In genomic region chr11:74014880-74015279, GRCh38 we compare ENCODE assay signal across 19 cellular contexts. TPM values are rescaled to one million over a fixed set of nuclear protein-coding genes. Genes with fewer than 3 reads are reported as not detected.
DNase-seq lines count a peak whose midpoint lies in the region; ATAC-seq and TF ChIP-seq lines count a peak whose summit lies in the region.
"Had no signal": no experiment of that assay in that cellular context is flagged by ENCODE, and none has a peak within 500 bp of the region (broad histone marks: within the 10 kb centered on the region; RNA-seq: fewer than 3 reads in every experiment).

No MANE protein-coding gene starts in this region.

- peak overlapping the region; percentile 55 for H3K4me2 ChIP-seq in Loucy (ENCODE audit: low read depth, low read length, poor library complexity, severe bottlenecking)

- WGBS in right cardiac atrium, result 84% methylated on average over 2 of the region's 2 CpGs

- peaks cover 9% of the 10 kb centered on the region; the same call in 1 of the 2 replicates for H3K36me3 ChIP-seq in Loucy (ENCODE audit: insufficient read depth, low read length)
- H3K36me3 ChIP-seq: adrenal gland, colonic mucosa, Peyer's patch had no signal

- H3K27ac ChIP-seq in right cardiac atrium (ENCODE audit: low read length), result no peak overlapping the region
- peak overlapping the region; percentile 2 for H3K27ac ChIP-seq in caudate nucleus (ENCODE audit: low read depth, low read length)
- H3K27ac ChIP-seq: adrenal gland, colonic mucosa, GM23248 had no signal

- peaks cover 20% of the 10 kb centered on the region for H3K36me3 Mint-ChIP-seq in stimulated activated effector memory CD8-positive, alpha-beta T cell treated with anti-CD3 and anti-CD28 coated beads, Interleukin-12 subunit alpha, Interleukin-12 subunit beta, amount 100 ng/mL, for 72 hours

- no peaks in the 10 kb centered on the region for H3K9me3 ChIP-seq in right cardiac atrium (ENCODE audit: control insufficient read depth, low read length)
- no peaks in the 10 kb centered on the region for H3K9me3 ChIP-seq in Loucy (ENCODE audit: insufficient read depth, low read depth, low read length)
- H3K9me3 ChIP-seq: adrenal gland, colonic mucosa, Peyer's patch had no signal

- intact Hi-C loops in Right ventricle myocardium superior (cut with DNase I) (no loop called here), right cardiac atrium (cut with DNase I) (no loop called here)

- no peaks in the 10 kb centered on the region for H3K9me2 ChIP-seq in Loucy (replicated peaks; ENCODE audit: low read depth, low read length)

- H3K4me1 Mint-ChIP-seq in stimulated activated effector memory CD8-positive, alpha-beta T cell treated with anti-CD3 and anti-CD28 coated beads, Interleukin-12 subunit alpha, Interleukin-12 subunit beta, amount 100 ng/mL, for 72 hours, result peaks cover 55% of the 10 kb centered on the region

- no peak overlapping the region for H3K4me3 ChIP-seq in right cardiac atrium (ENCODE audit: low read length)
- no peak overlapping the region for H3K4me3 ChIP-seq in Loucy (ENCODE audit: low read length, poor library complexity, severe bottlenecking)
- H3K4me3 ChIP-seq: adrenal gland, colonic mucosa, GM23248, Peyer's patch had no signal

- peak overlapping the region; percentile 64 for H3K27ac Mint-ChIP-seq in stimulated activated effector memory CD8-positive, alpha-beta T cell treated with anti-CD3 and anti-CD28 coated beads, Interleukin-12 subunit alpha, Interleukin-12 subunit beta, amount 100 ng/mL, for 72 hours

- H3F3A ChIP-seq in Loucy (ENCODE audit: low read depth), result no peaks in the 10 kb centered on the region

- no peak overlapping the region for H2AFZ ChIP-seq in Loucy (ENCODE audit: low read length)
- H2AFZ ChIP-seq: GM23248 had no signal

- DNase-seq in Right ventricle myocardium superior (peak; percentile 55), right cardiac atrium (no peak), caudate nucleus (lab: John Stamatoyannopoulos, UW) (no peak), glomerular visceral epithelial cell (ENCODE audit: extremely low spot score) (no peak), GM10266 (ENCODE audit: extremely low spot score) (no peak), DMS 273 (lab: John Stamatoyannopoulos, UW; ENCODE audit: unreplicated experiment) (no peak)
- no peak for DNase-seq in stimulated activated effector memory CD8-positive, alpha-beta T cell treated with anti-CD3 and anti-CD28 coated beads, Interleukin-12 subunit alpha, Interleukin-12 subunit beta, amount 100 ng/mL, for 72 hours (ENCODE audit: low spot score in 2 of 2)
- DNase-seq: activated CD4-positive, CD25-positive, alpha-beta regulatory T cell treated with anti-CD3 and anti-CD28 coated beads, Interleukin-2, amount 50 U/mL, for 72 hours; activated effector memory CD4-positive, alpha-beta T cell treated with anti-CD3 and anti-CD28 coated beads, Interleukin-2, amount 50 U/mL, for 16 hours; CD8-positive, alpha-beta T cell; colonic mucosa; GM23248; NCI-H1417 treated with DMSO at 0.1 percent for 48 hours; NCI-H524 treated with DMSO at 0.1 percent for 48 hours; stimulated activated CD4-positive, alpha-beta T cell treated with anti-CD3 and anti-CD28 coated beads, Interleukin-4, amount 100 ng/mL, for 1 hour; stimulated activated naive CD8-positive, alpha-beta T cell treated with anti-CD3 and anti-CD28 coated beads, Interleukin-15, Interleukin-2, amounts not matched to agents 100 U/mL and 50 U/mL, for 24 hours had no signal

- no peak overlapping the region for H3K4me3 Mint-ChIP-seq in stimulated activated effector memory CD8-positive, alpha-beta T cell treated with anti-CD3 and anti-CD28 coated beads, Interleukin-12 subunit alpha, Interleukin-12 subunit beta, amount 100 ng/mL, for 72 hours
- H3K4me3 Mint-ChIP-seq: CD8-positive, alpha-beta T cell had no signal

- H3K9ac ChIP-seq in Loucy (ENCODE audit: low read depth, low read length, poor library complexity, severe bottlenecking), result peak overlapping the region; percentile 42
- H3K9ac ChIP-seq: GM23248 had no signal

- ATAC-seq in Right ventricle myocardium superior (ENCODE audit: poor library complexity) (no peak), right cardiac atrium (no peak)
- no peak for ATAC-seq in stimulated activated effector memory CD8-positive, alpha-beta T cell treated with anti-CD3 and anti-CD28 coated beads, Interleukin-12 subunit alpha, Interleukin-12 subunit beta, amount 100 ng/mL, for 72 hours
- ATAC-seq: CD8-positive, alpha-beta T cell; stimulated activated naive CD8-positive, alpha-beta T cell treated with anti-CD3 and anti-CD28 coated beads, Interleukin-15, Interleukin-2, amounts not matched to agents 100 U/mL and 50 U/mL, for 24 hours had no signal

- H3K4me1 ChIP-seq in right cardiac atrium (ENCODE audit: control insufficient read depth, insufficient read depth, low read length), result peaks cover 30% of the 10 kb centered on the region
- H3K4me1 ChIP-seq in Loucy (ENCODE audit: insufficient read depth, low read length, poor library complexity, severe bottlenecking), result peaks cover 56% of the 10 kb centered on the region

- no peaks in the 10 kb centered on the region for H3K79me2 ChIP-seq in Loucy (ENCODE audit: insufficient read depth, low read length)

- H3K27me3 ChIP-seq in right cardiac atrium (ENCODE audit: control insufficient read depth, insufficient read depth) (no peaks in the 10 kb centered on the region), Loucy (ENCODE audit: insufficient read depth, low read length, poor library complexity, severe bottlenecking) (no peaks in the 10 kb centered on the region)
- H3K27me3 ChIP-seq: adrenal gland, colonic mucosa, Peyer's patch had no signal

- TF ChIP-seq CTCF in Loucy (conservative IDR thresholded peaks at IDR 0.05; ENCODE audit: low read length), result no peak
- TF ChIP-seq CTCF in GM10266 (IDR thresholded peaks at IDR 0.05; ENCODE audit: control insufficient read depth, insufficient read depth, low read depth, missing control alignments), result no peak

- H4K20me1 ChIP-seq in Loucy (ENCODE audit: insufficient read depth, low read length, poor library complexity, severe bottlenecking), result no peaks in the 10 kb centered on the region

- H3K9me3 Mint-ChIP-seq in stimulated activated effector memory CD8-positive, alpha-beta T cell treated with anti-CD3 and anti-CD28 coated beads, Interleukin-12 subunit alpha, Interleukin-12 subunit beta, amount 100 ng/mL, for 72 hours, result no peaks in the 10 kb centered on the region
- H3K9me3 Mint-ChIP-seq: CD8-positive, alpha-beta T cell had no signal

RNA-seq across cellular contexts. Expression of gene UCP3, which starts 6.0 kb away (rescaled TPM):
- total RNA-seq in Right ventricle myocardium superior (17.2 TPM), right cardiac atrium (1 to 10 TPM; 1.6 to 2.5 (median 1.9) TPM)
- polyA plus RNA-seq in right cardiac atrium, result 2.0 TPM
- polyA plus RNA-seq: GM23248 had no signal

RNA-seq across cellular contexts. Expression of gene UCP2, which starts 32.2 kb away (rescaled TPM):
- total RNA-seq in Right ventricle myocardium superior, result 25.8 TPM
- 10 to 100 TPM; 12.6 to 23.1 (median 17.1) TPM for total RNA-seq in right cardiac atrium
- polyA plus RNA-seq in right cardiac atrium, result 9.9 TPM
- total RNA-seq: GM23248 had no signal
